Comparison of ENCODE assay signal across 36 cellular contexts in the genomic region with DNA sequence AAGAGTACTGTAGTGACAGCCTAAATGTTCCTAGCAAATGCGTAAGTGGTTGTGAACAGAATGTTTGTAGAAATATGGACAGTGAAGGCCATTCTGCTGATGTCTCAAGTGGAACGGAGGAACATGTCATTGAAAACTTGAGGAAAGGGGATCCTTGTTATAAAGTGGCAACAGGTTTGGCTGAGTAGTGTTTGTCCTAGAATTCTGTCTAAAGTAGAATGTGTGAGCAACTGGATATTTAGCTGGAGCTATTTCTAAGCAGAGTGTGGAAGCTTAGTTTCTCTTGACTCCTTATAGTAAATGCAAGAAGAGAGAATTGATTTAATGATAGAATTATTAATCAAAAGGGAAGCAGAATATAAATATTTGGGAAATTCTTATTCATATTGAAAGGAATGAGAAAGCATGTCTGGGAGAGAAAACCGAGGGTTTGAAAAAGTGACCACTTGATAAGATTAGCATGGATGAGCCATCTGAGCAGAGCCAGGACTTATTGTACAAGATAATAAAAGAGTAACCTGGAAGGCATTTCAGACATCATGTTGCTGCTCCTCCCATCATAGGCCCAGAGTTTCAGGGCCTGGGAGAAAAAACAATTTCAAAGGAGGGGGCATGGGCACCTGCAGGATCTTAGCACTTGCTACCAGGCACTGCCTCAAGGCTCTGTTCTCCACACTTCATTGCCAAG.
"Had no signal": no experiment of that assay in that cellular context is flagged by ENCODE, and none has a peak within 500 bp of the region (broad histone marks: within the 10 kb centered on the region; RNA-seq: fewer than 3 reads in every experiment).

No MANE protein-coding gene starts in this region.

- DNase-seq: activated CD4-positive, alpha-beta memory T cell treated with anti-CD3 and anti-CD28 coated beads, Interleukin-2, amount 10 ng/mL, durations not matched to agents 7 days and 5 days; activated CD4-positive, alpha-beta T cell treated with anti-CD3 and anti-CD28 coated beads for 1 hour; activated CD4-positive, alpha-beta T cell treated with anti-CD3 and anti-CD28 coated beads for 36 hours; activated CD4-positive, alpha-beta T cell treated with anti-CD3 and anti-CD28 coated beads for 48 hours; activated CD4-positive, alpha-beta T cell treated with anti-CD3 and anti-CD28 coated beads, Interleukin-2, amount 10 ng/mL, durations not matched to agents 7 days and 5 days; activated CD4-positive, alpha-beta T cell treated with anti-CD3 and anti-CD28 coated beads, Interleukin-2, amount 50 U/mL, for 48 hours; activated CD4-positive, CD25-positive, alpha-beta regulatory T cell; activated CD8-positive, alpha-beta memory T cell treated with anti-CD3 and anti-CD28 coated beads for 24 hours; activated CD8-positive, alpha-beta memory T cell treated with anti-CD3 and anti-CD28 coated beads, Interleukin-2, amount 10 ng/mL, durations not matched to agents 7 days and 5 days; activated CD8-positive, alpha-beta memory T cell treated with anti-CD3 and anti-CD28 coated beads, Interleukin-2, amount 50 U/mL, for 48 hours; activated CD8-positive, alpha-beta T cell treated with anti-CD3 and anti-CD28 coated beads, Interleukin-2, amount 10 ng/mL, durations not matched to agents 7 days and 5 days; activated effector memory CD4-positive, alpha-beta T cell treated with Interleukin-2 at 50 U/mL for 16 hours; activated gamma-delta T cell; activated naive CD4-positive, alpha-beta T cell treated with anti-CD3 and anti-CD28 coated beads, Interleukin-2, amount 10 ng/mL, durations not matched to agents 7 days and 5 days; activated naive CD4-positive, alpha-beta T cell treated with Interleukin-2 at 50 U/mL for 16 hours; activated naive CD8-positive, alpha-beta T cell treated with anti-CD3 and anti-CD28 coated beads, Interleukin-2, amount 10 ng/mL, durations not matched to agents 7 days and 5 days; activated naive CD8-positive, alpha-beta T cell treated with anti-CD3 and anti-CD28 coated beads, Interleukin-2, amount 50 U/mL, for 24 hours; activated T-cell treated with anti-CD3 and anti-CD28 coated beads, Interleukin-2, amount 50 U/mL, for 24 hours; activated T-cell treated with anti-CD3 and anti-CD28 coated beads, Interleukin-2, amount 50 U/mL, for 48 hours; amniotic stem cell; aorta; body of pancreas; brain microvascular endothelial cell; central memory CD4-positive, alpha-beta T cell; T-helper 1 cell; T-helper 2 cell; T-helper 9 cell; WERI-Rb-1 had no signal

- H3K4me3 ChIP-seq: body of pancreas, breast epithelium had no signal

- H3K9me3 ChIP-seq: body of pancreas had no signal

- H3K27ac Mint-ChIP-seq: activated CD4-positive, alpha-beta memory T cell treated with anti-CD3 and anti-CD28 coated beads, Interleukin-2, amount 10 ng/mL, durations not matched to agents 7 days and 5 days; activated CD4-positive, alpha-beta T cell treated with anti-CD3 and anti-CD28 coated beads for 36 hours; activated CD4-positive, alpha-beta T cell treated with anti-CD3 and anti-CD28 coated beads, Interleukin-2, amount 10 ng/mL, durations not matched to agents 7 days and 5 days; activated CD8-positive, alpha-beta memory T cell treated with anti-CD3 and anti-CD28 coated beads, Interleukin-2, amount 10 ng/mL, durations not matched to agents 7 days and 5 days; activated CD8-positive, alpha-beta T cell treated with anti-CD3 and anti-CD28 coated beads, Interleukin-2, amount 10 ng/mL, durations not matched to agents 7 days and 5 days; activated naive CD4-positive, alpha-beta T cell treated with anti-CD3 and anti-CD28 coated beads, Interleukin-2, amount 10 ng/mL, durations not matched to agents 7 days and 5 days; activated naive CD4-positive, alpha-beta T cell treated with anti-CD3 and anti-CD28 coated beads, Interleukin-2, amount 50 U/mL, for 24 hours; activated naive CD8-positive, alpha-beta T cell; activated naive CD8-positive, alpha-beta T cell treated with anti-CD3 and anti-CD28 coated beads, Interleukin-2, amount 10 ng/mL, durations not matched to agents 7 days and 5 days; activated naive CD8-positive, alpha-beta T cell treated with anti-CD3 and anti-CD28 coated beads, Interleukin-2, amount 50 U/mL, for 24 hours; activated T-cell treated with anti-CD3 and anti-CD28 coated beads, Interleukin-2, amount 50 U/mL, for 24 hours; activated T-helper 2 cell treated with anti-CD3 and anti-CD28 coated beads, Interferon-gamma antibody, Interleukin-2, Interleukin-4, amounts not matched to agents 10 μg/mL and 5 μg/mL and 100 μg/mL, durations not matched to agents 14 hours and 24 hours and 36 hours; T-helper 1 cell treated with Interleukin-12 subunit alpha and Interleukin-12 subunit beta and Interleukin-4 antibody, amounts not matched to agents 30 μg/mL and 1 μg/mL, for 36 hours; T-helper 2 cell treated with Interferon-gamma antibody and Interleukin-4, amounts not matched to agents 5 μg/mL and 100 μg/mL, for 36 hours; WTC11 had no signal

- H3K4me1 Mint-ChIP-seq: activated CD4-positive, alpha-beta memory T cell treated with anti-CD3 and anti-CD28 coated beads, Interleukin-2, amount 10 ng/mL, durations not matched to agents 7 days and 5 days; activated CD4-positive, alpha-beta T cell treated with anti-CD3 and anti-CD28 coated beads for 36 hours; activated CD4-positive, alpha-beta T cell treated with anti-CD3 and anti-CD28 coated beads, Interleukin-2, amount 10 ng/mL, durations not matched to agents 7 days and 5 days; activated CD8-positive, alpha-beta memory T cell treated with anti-CD3 and anti-CD28 coated beads, Interleukin-2, amount 10 ng/mL, durations not matched to agents 7 days and 5 days; activated naive CD4-positive, alpha-beta T cell treated with anti-CD3 and anti-CD28 coated beads, Interleukin-2, amount 10 ng/mL, durations not matched to agents 7 days and 5 days; activated naive CD4-positive, alpha-beta T cell treated with anti-CD3 and anti-CD28 coated beads, Interleukin-2, amount 50 U/mL, for 24 hours; activated naive CD8-positive, alpha-beta T cell treated with anti-CD3 and anti-CD28 coated beads, Interleukin-2, amount 10 ng/mL, durations not matched to agents 7 days and 5 days; activated naive CD8-positive, alpha-beta T cell treated with anti-CD3 and anti-CD28 coated beads, Interleukin-2, amount 50 U/mL, for 24 hours had no signal

- H3K27ac ChIP-seq: body of pancreas, brain microvascular endothelial cell, breast epithelium, WERI-Rb-1 had no signal

- H3K9me3 Mint-ChIP-seq: activated CD4-positive, alpha-beta memory T cell treated with anti-CD3 and anti-CD28 coated beads, Interleukin-2, amount 10 ng/mL, durations not matched to agents 7 days and 5 days; activated naive CD4-positive, alpha-beta T cell treated with anti-CD3 and anti-CD28 coated beads, Interleukin-2, amount 10 ng/mL, durations not matched to agents 7 days and 5 days; activated naive CD4-positive, alpha-beta T cell treated with anti-CD3 and anti-CD28 coated beads, Interleukin-2, amount 50 U/mL, for 24 hours; activated T-cell treated with anti-CD3 and anti-CD28 coated beads, Interleukin-2, amount 50 U/mL, for 24 hours had no signal

- ATAC-seq: activated CD4-positive, alpha-beta T cell treated with anti-CD3 and anti-CD28 coated beads for 36 hours; activated CD4-positive, CD25-positive, alpha-beta regulatory T cell treated with anti-CD3 and anti-CD28 coated beads, Interleukin-2, amount 50 U/mL, for 24 hours; activated CD8-positive, alpha-beta memory T cell treated with anti-CD3 and anti-CD28 coated beads, Interleukin-2, amount 10 ng/mL, durations not matched to agents 7 days and 5 days; activated CD8-positive, alpha-beta T cell treated with anti-CD3 and anti-CD28 coated beads, Interleukin-2, amount 10 ng/mL, durations not matched to agents 7 days and 5 days; activated naive CD8-positive, alpha-beta T cell treated with anti-CD3 and anti-CD28 coated beads, Interleukin-2, amount 50 U/mL, for 24 hours; body of pancreas; WTC11 had no signal

- H3K4me3 Mint-ChIP-seq: activated CD4-positive, alpha-beta memory T cell treated with anti-CD3 and anti-CD28 coated beads, Interleukin-2, amount 10 ng/mL, durations not matched to agents 7 days and 5 days; activated CD4-positive, alpha-beta T cell treated with anti-CD3 and anti-CD28 coated beads for 36 hours; activated CD4-positive, alpha-beta T cell treated with anti-CD3 and anti-CD28 coated beads, Interleukin-2, amount 10 ng/mL, durations not matched to agents 7 days and 5 days; activated CD8-positive, alpha-beta memory T cell treated with anti-CD3 and anti-CD28 coated beads, Interleukin-2, amount 10 ng/mL, durations not matched to agents 7 days and 5 days; activated CD8-positive, alpha-beta T cell treated with anti-CD3 and anti-CD28 coated beads, Interleukin-2, amount 10 ng/mL, durations not matched to agents 7 days and 5 days; activated naive CD4-positive, alpha-beta T cell treated with anti-CD3 and anti-CD28 coated beads, Interleukin-2, amount 10 ng/mL, durations not matched to agents 7 days and 5 days; activated naive CD4-positive, alpha-beta T cell treated with anti-CD3 and anti-CD28 coated beads, Interleukin-2, amount 50 U/mL, for 24 hours; activated naive CD8-positive, alpha-beta T cell; activated naive CD8-positive, alpha-beta T cell treated with anti-CD3 and anti-CD28 coated beads, Interleukin-2, amount 10 ng/mL, durations not matched to agents 7 days and 5 days; activated naive CD8-positive, alpha-beta T cell treated with anti-CD3 and anti-CD28 coated beads, Interleukin-2, amount 50 U/mL, for 24 hours; activated T-cell treated with anti-CD3 and anti-CD28 coated beads, Interleukin-2, amount 50 U/mL, for 24 hours; T-helper 1 cell treated with Interleukin-12 subunit alpha and Interleukin-12 subunit beta and Interleukin-4 antibody, amounts not matched to agents 30 μg/mL and 1 μg/mL, for 36 hours; T-helper 2 cell treated with Interferon-gamma antibody and Interleukin-4, amounts not matched to agents 5 μg/mL and 100 μg/mL, for 36 hours; WTC11 had no signal

- H3K36me3 ChIP-seq: brain microvascular endothelial cell, breast epithelium, WERI-Rb-1 had no signal

- H3K27me3 Mint-ChIP-seq: activated CD4-positive, alpha-beta memory T cell treated with anti-CD3 and anti-CD28 coated beads, Interleukin-2, amount 10 ng/mL, durations not matched to agents 7 days and 5 days; activated CD4-positive, alpha-beta T cell treated with anti-CD3 and anti-CD28 coated beads for 36 hours; activated CD4-positive, alpha-beta T cell treated with anti-CD3 and anti-CD28 coated beads, Interleukin-2, amount 10 ng/mL, durations not matched to agents 7 days and 5 days; activated CD8-positive, alpha-beta memory T cell treated with anti-CD3 and anti-CD28 coated beads, Interleukin-2, amount 10 ng/mL, durations not matched to agents 7 days and 5 days; activated naive CD4-positive, alpha-beta T cell treated with anti-CD3 and anti-CD28 coated beads, Interleukin-2, amount 10 ng/mL, durations not matched to agents 7 days and 5 days; activated naive CD4-positive, alpha-beta T cell treated with anti-CD3 and anti-CD28 coated beads, Interleukin-2, amount 50 U/mL, for 24 hours; activated naive CD8-positive, alpha-beta T cell; activated naive CD8-positive, alpha-beta T cell treated with anti-CD3 and anti-CD28 coated beads, Interleukin-2, amount 10 ng/mL, durations not matched to agents 7 days and 5 days; activated naive CD8-positive, alpha-beta T cell treated with anti-CD3 and anti-CD28 coated beads, Interleukin-2, amount 50 U/mL, for 24 hours; activated T-cell treated with anti-CD3 and anti-CD28 coated beads, Interleukin-2, amount 50 U/mL, for 24 hours had no signal

- H3K36me3 Mint-ChIP-seq: activated CD8-positive, alpha-beta memory T cell treated with anti-CD3 and anti-CD28 coated beads, Interleukin-2, amount 10 ng/mL, durations not matched to agents 7 days and 5 days; activated naive CD4-positive, alpha-beta T cell treated with anti-CD3 and anti-CD28 coated beads, Interleukin-2, amount 10 ng/mL, durations not matched to agents 7 days and 5 days; activated naive CD4-positive, alpha-beta T cell treated with anti-CD3 and anti-CD28 coated beads, Interleukin-2, amount 50 U/mL, for 24 hours; activated naive CD8-positive, alpha-beta T cell; activated naive CD8-positive, alpha-beta T cell treated with anti-CD3 and anti-CD28 coated beads, Interleukin-2, amount 10 ng/mL, durations not matched to agents 7 days and 5 days; WTC11 had no signal

- H3K27me3 ChIP-seq: body of pancreas, brain microvascular endothelial cell, breast epithelium had no signal

- H3K4me1 ChIP-seq: body of pancreas, breast epithelium had no signal
